10 cellular contexts compared by ENCODE assay signal in genomic region chr6:166365221-166365620, GRCh38. TPM values are rescaled to one million over a fixed set of nuclear protein-coding genes. Genes with fewer than 3 reads are reported as not detected.
A peak's percentile ranks its signal among the peaks of the same experiment; 100 is the strongest.
DNase-seq lines count a peak whose midpoint lies in the region; ATAC-seq and TF ChIP-seq lines count a peak whose summit lies in the region.
"Had no signal": no experiment of that assay in that cellular context is flagged by ENCODE, and none has a peak within 500 bp of the region (broad histone marks: within the 10 kb centered on the region; RNA-seq: fewer than 3 reads in every experiment).

No MANE protein-coding gene starts in this region.

- in situ Hi-C loops in HAP-1 (cut with MboI; ENCODE audit: low sequenced_read_pairs) = no loop called here
- in situ Hi-C loops in brain microvascular endothelial cell (cut with HindIII; ENCODE audit: low pct_ligation_motif_present, low sequenced_read_pairs) = no loop called here

- intact Hi-C loops in heart right ventricle (cut with DNase I) (loop anchor here in 2 of 10 donors (2.0 kb wide), 2 partner anchors 16 to 18 kb away; partner anchors contain the start of gene MPC1 (in 1 of the 2)), left lung (cut with DNase I) (no loop called here)

- H3K36me3 ChIP-seq in HAP-1 (replicated peaks) (peaks cover 13% of the 10 kb centered on the region; the same call in 1 of the 2 replicates), brain microvascular endothelial cell (replicated peaks) (no peaks in the 10 kb centered on the region), heart right ventricle (peaks cover 0 to 72% (median 3%) of the 10 kb centered on the region in 9 donors), left lung (peaks cover 0 to 44% of the 10 kb centered on the region in 2 donors)

- H3K4me1 ChIP-seq in HAP-1 (peaks cover 19% of the 10 kb centered on the region), heart right ventricle (peaks cover 6 to 95% (median 57%) of the 10 kb centered on the region in 9 donors), left lung (peaks cover 0 to 6% of the 10 kb centered on the region in 2 donors)

- 18 to 22% methylated on average over 2 of the region's 2 CpGs for WGBS in heart right ventricle, 2 donors

- H3K9me3 ChIP-seq in HAP-1 = no peaks in the 10 kb centered on the region
- no peaks in the 10 kb centered on the region for H3K9me3 ChIP-seq in heart right ventricle
- no peaks in the 10 kb centered on the region for H3K9me3 ChIP-seq in left lung

- peak in 7 of 8 donors; percentile 52 to 85 (median 67) for ATAC-seq in heart right ventricle
- no peak for ATAC-seq in HG02973 (IDR thresholded peaks at IDR 0.05; ENCODE audit: unreplicated experiment)
- no peak for ATAC-seq in left lung

- DNase-seq in HAP-1 (ENCODE audit: low spot score in 2 of 2) (peak; percentile 49 to 92), brain microvascular endothelial cell (peak; percentile 58), heart right ventricle (peak in 1 of 2 donors; percentile 41), skeletal muscle cell (ENCODE audit: low read depth) (peak; percentile 39), Kasumi-1 (lab: John Stamatoyannopoulos, UW) (no peak), left lung (no peak), C1 segment of cervical spinal cord (lab: John Stamatoyannopoulos, UW) (no peak)
- DNase-seq: activated CD8-positive, alpha-beta memory T cell treated with anti-CD3 and anti-CD28 coated beads for 24 hours; NCI-H446 treated with DMSO at 0.1 percent for 48 hours had no signal

- H3K27me3 ChIP-seq in HAP-1 (ENCODE audit: low read depth) = no peaks in the 10 kb centered on the region
- H3K27me3 ChIP-seq in brain microvascular endothelial cell (replicated peaks) = no peaks in the 10 kb centered on the region
- no peaks in the 10 kb centered on the region for H3K27me3 ChIP-seq in heart right ventricle
- H3K27me3 ChIP-seq in left lung = no peaks in the 10 kb centered on the region

- H3K27ac ChIP-seq in brain microvascular endothelial cell (peak overlapping the region; percentile 9), heart right ventricle (peak overlapping the region in 9 of 10 donors; percentile 60 to 88 (median 71)), left lung (no peak overlapping the region)

- H3K4me3 ChIP-seq in HAP-1 (no peak overlapping the region), brain microvascular endothelial cell (ENCODE audit: low read depth, low read length) (no peak overlapping the region), heart right ventricle (peak overlapping the region in 4 of 10 donors; percentile 12 to 20 (median 16)), skeletal muscle cell (ENCODE audit: low read depth, low read length) (no peak overlapping the region), left lung (no peak overlapping the region)

- TF ChIP-seq CTCF in brain microvascular endothelial cell (IDR thresholded peaks at IDR 0.05; ENCODE audit: low read depth, low read length, missing control alignments) (no peak), heart right ventricle (IDR thresholded peaks at IDR 0.05) (no peak), left lung (IDR thresholded peaks at IDR 0.05) (no peak)

RNA-seq across cellular contexts. Expression of gene MPC1, which starts 17.5 kb away (rescaled TPM):
- 100 to 1,000 TPM; 276 to 736 (median 588) TPM for total RNA-seq in heart right ventricle
- 100 to 1,000 TPM; 358 to 359 TPM for polyA plus RNA-seq in heart right ventricle
- total RNA-seq in left lung = 10 to 100 TPM; 51.4 to 56.7 TPM

RNA-seq across cellular contexts. Expression of gene SFT2D1, which starts 22.9 kb away (rescaled TPM):
- total RNA-seq in heart right ventricle (10 to 100 TPM; 15.6 to 28.1 (median 21.4) TPM), left lung (10 to 100 TPM; 51.0 to 63.8 TPM)
- 10 to 100 TPM; 35.9 to 43.6 TPM for polyA plus RNA-seq in heart right ventricle

RNA-seq across cellular contexts. Expression of gene PRR18, which starts 57.0 kb away (rescaled TPM):
- total RNA-seq in heart right ventricle = under 1 TPM in 4 of 10 donors, not detected in 6; 0.08 to 0.20 (median 0.15) TPM
- under 1 TPM in 1 of 2 donors, not detected in 1; 0.03 TPM for polyA plus RNA-seq in heart right ventricle
- total RNA-seq in left lung = under 1 TPM; 0.09 to 0.94 TPM

Comparison
In these comparisons a context has a peak if more than half of its experiments do, and no peak if none do; other contexts are left out.
1. DNase-seq: peak in HAP-1 (2 of 2), brain microvascular endothelial cell (single experiment) and skeletal muscle cell (single experiment); none in Kasumi-1 (0 of 2), left lung (0 of 2) and C1 segment of cervical spinal cord (0 of 14).
2. H3K27ac ChIP-seq: peak in brain microvascular endothelial cell (single experiment) and heart right ventricle (9 of 10); none in left lung (0 of 2).
3. ATAC-seq: peak in heart right ventricle (7 of 8); none in HG02973 (single experiment) and left lung (single experiment).
4. RNA of gene MPC1, which starts 17.5 kb away (total RNA-seq): 276 to 736 TPM in heart right ventricle; 51.4 to 56.7 TPM in left lung; every median in the first group is over 4 times any median in the second.